ENCODE assay signal across 7 cellular contexts in genomic region chr2:239231259-239232194, GRCh38.
DNase-seq lines count a peak whose midpoint lies in the region; ATAC-seq and TF ChIP-seq lines count a peak whose summit lies in the region.
"Not testable (repeated sequence)": the region's sequence is repeated elsewhere in the genome, so short reads cannot be mapped to it uniquely, and the experiment has no call there.

No MANE protein-coding gene starts in this region.

- H3K27me3 Mint-ChIP-seq in CD4-positive, alpha-beta T cell; activated CD8-positive, alpha-beta T cell treated with anti-CD3 and anti-CD28 coated beads, Interleukin-2, amount 10 ng/mL, durations not matched to agents 7 days and 5 days (ENCODE audit: low read depth); activated naive CD8-positive, alpha-beta T cell: not testable (repeated sequence)

- peaks cover 21% of the 10 kb centered on the region for H4K20me1 ChIP-seq in Loucy (ENCODE audit: insufficient read depth, low read length, poor library complexity, severe bottlenecking)

- H3K36me3 Mint-ChIP-seq in CD4-positive, alpha-beta T cell (ENCODE audit: low read depth); activated naive CD8-positive, alpha-beta T cell: not testable (repeated sequence)
- H3K36me3 Mint-ChIP-seq in activated CD8-positive, alpha-beta T cell treated with anti-CD3 and anti-CD28 coated beads, Interleukin-2, amount 10 ng/mL, durations not matched to agents 7 days and 5 days (ENCODE audit: low read depth): peaks cover 28% of the 10 kb centered on the region

- H3K9ac ChIP-seq in Loucy (ENCODE audit: low read depth, low read length, poor library complexity, severe bottlenecking): peak overlapping the region; percentile 11

- not testable (repeated sequence) for H3F3A ChIP-seq in Loucy (ENCODE audit: low read depth)

- not testable (repeated sequence) for H3K9me3 ChIP-seq in CD4-positive, alpha-beta T cell (ENCODE audit: control insufficient read depth, low read length); Loucy (ENCODE audit: insufficient read depth, low read depth, low read length); lower lobe of right lung; sigmoid colon

- H2AFZ ChIP-seq in Loucy (ENCODE audit: low read length): not testable (repeated sequence)

- H3K4me3 ChIP-seq in Loucy (ENCODE audit: low read length, poor library complexity, severe bottlenecking): peak overlapping the region; percentile 40
- H3K4me3 ChIP-seq in lower lobe of right lung, sigmoid colon: not testable (repeated sequence)

- peak; percentile 58 for ATAC-seq in CD4-positive, alpha-beta T cell (ENCODE audit: poor library complexity)
- ATAC-seq in activated CD8-positive, alpha-beta T cell treated with anti-CD3 and anti-CD28 coated beads, Interleukin-2, amount 10 ng/mL, durations not matched to agents 7 days and 5 days: peak; percentile 61
- ATAC-seq in lower lobe of right lung: peak; percentile 27 to 50

- not testable (repeated sequence) for H3K9me3 Mint-ChIP-seq in CD4-positive, alpha-beta T cell; activated CD8-positive, alpha-beta T cell treated with anti-CD3 and anti-CD28 coated beads, Interleukin-2, amount 10 ng/mL, durations not matched to agents 7 days and 5 days (ENCODE audit: insufficient read depth); activated naive CD8-positive, alpha-beta T cell (ENCODE audit: low read depth)

- H3K27me3 ChIP-seq in CD4-positive, alpha-beta T cell (ENCODE audit: control insufficient read depth, insufficient read depth, low read length); Loucy (ENCODE audit: insufficient read depth, low read length, poor library complexity, severe bottlenecking); lower lobe of right lung (ENCODE audit: low read depth); sigmoid colon: not testable (repeated sequence)

- intact Hi-C loops in CD4-positive, alpha-beta T cell (cut with DNase I, micrococcal nuclease): loop anchor here in 1 of 2 experiments (2.0 kb wide), 1 partner anchor 33 kb away; no protein-coding TSS in a partner anchor
- intact Hi-C loops in lower lobe of right lung (cut with DNase I); sigmoid colon (cut with DNase I): not testable (repeated sequence)

- H3K36me3 ChIP-seq in Loucy (ENCODE audit: insufficient read depth, low read length); lower lobe of right lung: not testable (repeated sequence)
- peaks cover 0 to 19% (median 3%) of the 10 kb centered on the region in 4 donors for H3K36me3 ChIP-seq in sigmoid colon

- CTCF ChIA-PET in CD4-positive, alpha-beta T cell (lab: Charles Lee): interaction anchor here (1.1 to 1.6 kb wide), 2 partner anchors 36 kb away, joined by 3 to 5 read pairs; no protein-coding TSS in a partner anchor
- CTCF ChIA-PET in activated CD8-positive, alpha-beta T cell treated with anti-CD3 and anti-CD28 coated beads, Interleukin-2, amount 10 ng/mL, durations not matched to agents 7 days and 5 days (lab: Charles Lee): interaction anchor here (1.0 to 1.4 kb wide), 5 partner anchors 10 to 64 kb away, joined by 3 to 7 read pairs (median 4); no protein-coding TSS in a partner anchor

- peak overlapping the region; percentile 47 for H3K27ac ChIP-seq in CD4-positive, alpha-beta T cell (ENCODE audit: low read depth, low read length)
- H3K27ac ChIP-seq in lower lobe of right lung (peak overlapping the region; percentile 66), sigmoid colon (peak overlapping the region in 2 of 4 donors; percentile 83 to 91)

- peaks cover 22% of the 10 kb centered on the region; the same call in 1 of the 2 replicates for H3K79me2 ChIP-seq in Loucy (ENCODE audit: insufficient read depth, low read length)

- H3K4me1 Mint-ChIP-seq in CD4-positive, alpha-beta T cell (ENCODE audit: low read depth): peaks cover 72% of the 10 kb centered on the region
- H3K4me1 Mint-ChIP-seq in activated CD8-positive, alpha-beta T cell treated with anti-CD3 and anti-CD28 coated beads, Interleukin-2, amount 10 ng/mL, durations not matched to agents 7 days and 5 days (ENCODE audit: low read depth): peaks cover 63% of the 10 kb centered on the region
- peaks cover 49% of the 10 kb centered on the region for H3K4me1 Mint-ChIP-seq in activated naive CD8-positive, alpha-beta T cell (ENCODE audit: low read depth)

- POLR2A ChIA-PET in CD4-positive, alpha-beta T cell (lab: Charles Lee): interaction anchor here (0.6 to 1.4 kb wide), 18 partner anchors 10 to 170 kb away, joined by 3 to 10 read pairs (median 4); partner anchors contain the start of gene HDAC4
- POLR2A ChIA-PET in activated CD8-positive, alpha-beta T cell treated with anti-CD3 and anti-CD28 coated beads, Interleukin-2, amount 10 ng/mL, durations not matched to agents 7 days and 5 days (lab: Charles Lee): interaction anchor here (0.6 to 1.4 kb wide), 6 partner anchors 10 to 1336 kb away, joined by 3 to 9 read pairs (median 5); no protein-coding TSS in a partner anchor

- peak in 1 of 10 experiments; percentile 32 for DNase-seq in CD4-positive, alpha-beta T cell
- DNase-seq in NOMO-1 treated with dmso at 0.1 percent for 144 hours (lab: John Stamatoyannopoulos, UW; ENCODE audit: unreplicated experiment) (peak; percentile 31), sigmoid colon (peak; percentile 63)
- peak; percentile 44 for DNase-seq in activated CD8-positive, alpha-beta T cell treated with anti-CD3 and anti-CD28 coated beads, Interleukin-2, amount 10 ng/mL, durations not matched to agents 7 days and 5 days
- not testable (repeated sequence) for DNase-seq in lower lobe of right lung

- not testable (repeated sequence) for TF ChIP-seq POLR2A in sigmoid colon (IDR thresholded peaks at IDR 0.05)

- H3K27ac Mint-ChIP-seq in CD4-positive, alpha-beta T cell: peak overlapping the region; percentile 91
- peak overlapping the region; percentile 92 for H3K27ac Mint-ChIP-seq in activated CD8-positive, alpha-beta T cell treated with anti-CD3 and anti-CD28 coated beads, Interleukin-2, amount 10 ng/mL, durations not matched to agents 7 days and 5 days
- H3K27ac Mint-ChIP-seq in activated naive CD8-positive, alpha-beta T cell: peak overlapping the region; percentile 68

- H3K4me1 ChIP-seq in Loucy (ENCODE audit: insufficient read depth, low read length, poor library complexity, severe bottlenecking) (peaks cover 23% of the 10 kb centered on the region), lower lobe of right lung (peaks cover 55% of the 10 kb centered on the region), sigmoid colon (peaks cover 0 to 91% (median 65%) of the 10 kb centered on the region in 4 donors)

- TF ChIP-seq CTCF in CD4-positive, alpha-beta T cell (IDR thresholded peaks at IDR 0.05); Loucy (conservative IDR thresholded peaks at IDR 0.05; ENCODE audit: low read length); lower lobe of right lung (IDR thresholded peaks at IDR 0.05); sigmoid colon (IDR thresholded peaks at IDR 0.05): not testable (repeated sequence)

- H3K4me2 ChIP-seq in Loucy (ENCODE audit: low read depth, low read length, poor library complexity, severe bottlenecking): peak overlapping the region; percentile 64

- WGBS in sigmoid colon, 2 donors: 58 to 84% methylated on average over 38 to 44 of the region's 44 CpGs

- H3K4me3 Mint-ChIP-seq in CD4-positive, alpha-beta T cell: peak overlapping the region; percentile 42
- H3K4me3 Mint-ChIP-seq in activated CD8-positive, alpha-beta T cell treated with anti-CD3 and anti-CD28 coated beads, Interleukin-2, amount 10 ng/mL, durations not matched to agents 7 days and 5 days: peak overlapping the region; percentile 39
- H3K4me3 Mint-ChIP-seq in activated naive CD8-positive, alpha-beta T cell: peak overlapping the region; percentile 59

- not testable (repeated sequence) for TF ChIP-seq EP300 in sigmoid colon (IDR thresholded peaks at IDR 0.05)

- not testable (repeated sequence) for H3K9me2 ChIP-seq in Loucy (replicated peaks; ENCODE audit: low read depth, low read length)
